Comparison of ENCODE assay signal across 27 cellular contexts in genomic region chr1:219913005-219913404, GRCh38. TPM values are rescaled to one million over a fixed set of nuclear protein-coding genes. Genes with fewer than 3 reads are reported as not detected.
"Had no signal": no experiment of that assay in that cellular context is flagged by ENCODE, and none has a peak within 500 bp of the region (broad histone marks: within the 10 kb centered on the region; RNA-seq: fewer than 3 reads in every experiment).

No MANE protein-coding gene starts in this region.

- DNase-seq: IMR-90; MV-4-11; NCI-H1048; NCI-H1105; NCI-H1694; NCI-H187 treated with DMSO at 0.1 percent for 48 hours; NCI-H2029 treated with DMSO at 0.1 percent for 48 hours; NCI-H2171 treated with DMSO at 0.1 percent for 48 hours; NCI-H345; NCI-H446 treated with DMSO at 0.1 percent for 48 hours; NCI-H510A treated with DMSO at 0.1 percent for 48 hours; NCI-H526; NCI-H748 treated with DMSO at 0.1 percent for 48 hours; NK-92 treated with Interleukin-12 subunit alpha and Interleukin-12 subunit beta, amount 100 ng/mL, for 24 hours; PC-3; SHP77; SK-N-SH; SW 1271; T-cell had no signal

- ATAC-seq: HepG2, Panc1, PC-3, T-cell had no signal

- H3K27ac ChIP-seq: KMS-11, RWPE1 had no signal

- H3K9me3 ChIP-seq: SK-N-SH had no signal

- H3K4me2 ChIP-seq: KMS-11, SK-N-SH had no signal

RNA-seq across cellular contexts. Expression of gene SLC30A10, which starts 15.4 kb away (rescaled TPM):
- total RNA-seq: HT1080, IMR-90, LHCN-M2, MCF 10A, OCI-LY7, PC-3 had no signal
